9 cellular contexts compared by ENCODE assay signal in genomic region chr17:17710728-17711541, GRCh38. TPM values are rescaled to one million over a fixed set of nuclear protein-coding genes. Genes with fewer than 3 reads are reported as not detected.
DNase-seq lines count a peak whose midpoint lies in the region; ATAC-seq and TF ChIP-seq lines count a peak whose summit lies in the region.
"Had no signal": no experiment of that assay in that cellular context is flagged by ENCODE, and none has a peak within 500 bp of the region (broad histone marks: within the 10 kb centered on the region; RNA-seq: fewer than 3 reads in every experiment).

No MANE protein-coding gene starts in this region.

- ATAC-seq in GM21619 (IDR thresholded peaks at IDR 0.05; ENCODE audit: unreplicated experiment) = no peak

- TF ChIP-seq CTCF in retinal pigment epithelial cell (conservative IDR thresholded peaks at IDR 0.05; ENCODE audit: low read depth, low read length) = no peak

- no peaks in the 10 kb centered on the region for H3K9me3 ChIP-seq in CD8-positive, alpha-beta memory T cell (ENCODE audit: low read length)

- peaks cover 11 to 17% (median 14%) of the 10 kb centered on the region in 3 donors for H3K4me1 Mint-ChIP-seq in CD8-positive, alpha-beta memory T cell

- H3K4me3 Mint-ChIP-seq in CD8-positive, alpha-beta memory T cell = no peak overlapping the region
- H3K4me3 Mint-ChIP-seq: activated naive CD8-positive, alpha-beta T cell treated with anti-CD3 and anti-CD28 coated beads, Interleukin-2, amount 10 ng/mL, durations not matched to agents 7 days and 5 days had no signal

- no peak overlapping the region for H3K27ac ChIP-seq in CD8-positive, alpha-beta memory T cell (ENCODE audit: low read depth, low read length)

- peaks cover 5% of the 10 kb centered on the region for H3K4me1 ChIP-seq in CD8-positive, alpha-beta memory T cell (ENCODE audit: insufficient read depth, low read length)

- H3K27me3 Mint-ChIP-seq in CD8-positive, alpha-beta memory T cell = peaks cover 0 to 3% of the 10 kb centered on the region in 2 donors
- H3K27me3 Mint-ChIP-seq: activated naive CD8-positive, alpha-beta T cell treated with anti-CD3 and anti-CD28 coated beads, Interleukin-2, amount 10 ng/mL, durations not matched to agents 7 days and 5 days had no signal

- no peaks in the 10 kb centered on the region for H3K9me3 Mint-ChIP-seq in CD8-positive, alpha-beta memory T cell
- H3K9me3 Mint-ChIP-seq: activated naive CD8-positive, alpha-beta T cell treated with anti-CD3 and anti-CD28 coated beads, Interleukin-2, amount 10 ng/mL, durations not matched to agents 7 days and 5 days had no signal

- POLR2A ChIA-PET in CD8-positive, alpha-beta memory T cell (lab: Charles Lee) = no interaction called here

- no peak overlapping the region for H3K27ac Mint-ChIP-seq in CD8-positive, alpha-beta memory T cell
- H3K27ac Mint-ChIP-seq: activated naive CD8-positive, alpha-beta T cell treated with anti-CD3 and anti-CD28 coated beads, Interleukin-2, amount 10 ng/mL, durations not matched to agents 7 days and 5 days had no signal

- peaks cover 0 to 4% (median 2%) of the 10 kb centered on the region in 3 donors for H3K36me3 Mint-ChIP-seq in CD8-positive, alpha-beta memory T cell

- no peaks in the 10 kb centered on the region for H3K27me3 ChIP-seq in CD8-positive, alpha-beta memory T cell (ENCODE audit: insufficient read depth, low read length, poor library complexity, severe bottlenecking)

- no peak overlapping the region for H3K4me3 ChIP-seq in retinal pigment epithelial cell (ENCODE audit: low read length)
- H3K4me3 ChIP-seq in CD8-positive, alpha-beta memory T cell (ENCODE audit: low read length) = no peak overlapping the region

- DNase-seq in ELR (ENCODE audit: low read depth) (peak; percentile 95), SHP77 treated with DMSO at 0.1 percent for 48 hours (lab: John Stamatoyannopoulos, UW) (peak; percentile 98), fibroblast of the conjunctiva (ENCODE audit: low read depth) (peak; percentile 49), retinal pigment epithelial cell (ENCODE audit: low read depth) (peak; percentile 98), NCI-H1092 treated with DMSO at 0.1 percent for 48 hours (lab: John Stamatoyannopoulos, UW) (no peak), activated gamma-delta T cell treated with Interleukin-2 at 50 U/mL for 16 hours (no peak)
- DNase-seq in CD8-positive, alpha-beta memory T cell = no peak
- DNase-seq: activated naive CD8-positive, alpha-beta T cell treated with anti-CD3 and anti-CD28 coated beads, Interleukin-2, amount 10 ng/mL, durations not matched to agents 7 days and 5 days had no signal

- CTCF ChIA-PET in CD8-positive, alpha-beta memory T cell (lab: Charles Lee) = interaction anchor here (1.0 kb wide), 1 partner anchor 13 kb away, joined by 3 read pairs; no protein-coding TSS in a partner anchor

- no peaks in the 10 kb centered on the region for H3K36me3 ChIP-seq in CD8-positive, alpha-beta memory T cell (ENCODE audit: insufficient read depth, low read length)

RNA-seq across cellular contexts. Expression of gene RAI1, which starts 29.7 kb away (rescaled TPM):
- 10 to 100 TPM; 19.7 to 20.2 TPM for total RNA-seq in CD8-positive, alpha-beta memory T cell
- 5.6 TPM for polyA plus RNA-seq in CD8-positive, alpha-beta memory T cell

Comparison
In these comparisons a context has a peak if more than half of its experiments do, and no peak if none do; other contexts are left out.
1. DNase-seq: peak in ELR (single experiment), SHP77 treated with DMSO at 0.1 percent for 48 hours (single experiment), fibroblast of the conjunctiva (single experiment) and retinal pigment epithelial cell (single experiment); none in NCI-H1092 treated with DMSO at 0.1 percent for 48 hours (single experiment), activated gamma-delta T cell treated with Interleukin-2 at 50 U/mL for 16 hours (single experiment) and CD8-positive, alpha-beta memory T cell (0 of 5).